ENCODE assay signal across 1 cellular context in the genomic region with DNA sequence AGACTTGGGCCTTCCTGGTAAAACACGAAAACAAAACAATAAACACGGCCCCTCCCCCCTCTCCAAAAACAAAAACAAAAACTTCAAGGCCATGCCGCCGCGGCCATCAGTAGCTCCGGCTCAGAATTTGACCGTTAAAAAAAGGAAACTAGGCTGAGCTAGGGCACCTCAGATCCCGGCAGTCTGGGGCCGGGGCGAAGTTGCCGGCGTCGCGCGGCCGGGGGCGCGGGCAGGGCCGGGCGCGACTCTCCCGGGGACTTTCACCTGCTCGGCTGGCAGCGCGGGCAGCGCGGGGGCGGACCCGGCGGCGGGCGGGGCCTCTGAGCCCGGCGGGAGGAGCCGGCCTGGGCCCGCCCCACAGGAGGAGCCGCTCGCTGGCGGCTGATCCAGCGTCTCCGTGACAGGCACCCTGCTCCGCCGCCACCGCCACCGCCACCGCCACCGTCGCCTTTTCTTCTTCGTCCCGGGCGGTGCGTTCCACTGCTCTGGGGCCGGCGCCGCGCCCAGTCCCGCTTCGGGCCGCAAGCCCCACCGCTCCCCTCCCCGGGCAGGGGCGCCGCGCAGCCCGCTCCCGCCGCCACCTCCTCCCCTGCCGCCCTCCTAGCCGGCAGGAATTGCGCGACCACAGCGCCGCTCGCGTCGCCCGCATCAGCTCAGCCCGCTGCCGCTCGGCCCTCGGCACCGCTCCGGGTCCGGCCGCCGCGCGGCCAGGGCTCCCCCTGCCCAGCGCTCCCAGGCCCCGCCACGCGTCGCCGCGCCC.
TF ChIP-seq lines count a peak whose summit lies in the region.

A gene (plus strand): TSS at position 358 of the 760 bp plus-strand sequence. CDS start 487 bp downstream, outside the sequence.

TF ChIP-seq in GM12878, 131 proteins besides CTCF, POLR2A, EP300 and RAD21 (continued from another document):
- TF ChIP-seq, protein P1, sequence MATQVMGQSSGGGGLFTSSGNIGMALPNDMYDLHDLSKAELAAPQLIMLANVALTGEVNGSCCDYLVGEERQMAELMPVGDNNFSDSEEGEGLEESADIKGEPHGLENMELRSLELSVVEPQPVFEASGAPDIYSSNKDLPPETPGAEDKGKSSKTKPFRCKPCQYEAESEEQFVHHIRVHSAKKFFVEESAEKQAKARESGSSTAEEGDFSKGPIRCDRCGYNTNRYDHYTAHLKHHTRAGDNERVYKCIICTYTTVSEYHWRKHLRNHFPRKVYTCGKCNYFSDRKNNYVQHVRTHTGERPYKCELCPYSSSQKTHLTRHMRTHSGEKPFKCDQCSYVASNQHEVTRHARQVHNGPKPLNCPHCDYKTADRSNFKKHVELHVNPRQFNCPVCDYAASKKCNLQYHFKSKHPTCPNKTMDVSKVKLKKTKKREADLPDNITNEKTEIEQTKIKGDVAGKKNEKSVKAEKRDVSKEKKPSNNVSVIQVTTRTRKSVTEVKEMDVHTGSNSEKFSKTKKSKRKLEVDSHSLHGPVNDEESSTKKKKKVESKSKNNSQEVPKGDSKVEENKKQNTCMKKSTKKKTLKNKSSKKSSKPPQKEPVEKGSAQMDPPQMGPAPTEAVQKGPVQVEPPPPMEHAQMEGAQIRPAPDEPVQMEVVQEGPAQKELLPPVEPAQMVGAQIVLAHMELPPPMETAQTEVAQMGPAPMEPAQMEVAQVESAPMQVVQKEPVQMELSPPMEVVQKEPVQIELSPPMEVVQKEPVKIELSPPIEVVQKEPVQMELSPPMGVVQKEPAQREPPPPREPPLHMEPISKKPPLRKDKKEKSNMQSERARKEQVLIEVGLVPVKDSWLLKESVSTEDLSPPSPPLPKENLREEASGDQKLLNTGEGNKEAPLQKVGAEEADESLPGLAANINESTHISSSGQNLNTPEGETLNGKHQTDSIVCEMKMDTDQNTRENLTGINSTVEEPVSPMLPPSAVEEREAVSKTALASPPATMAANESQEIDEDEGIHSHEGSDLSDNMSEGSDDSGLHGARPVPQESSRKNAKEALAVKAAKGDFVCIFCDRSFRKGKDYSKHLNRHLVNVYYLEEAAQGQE (IDR thresholded peaks at IDR 0.05; ENCODE audit: low read depth, low read length): no peak
- TF ChIP-seq BHLHE40 (IDR thresholded peaks at IDR 0.05; ENCODE audit: borderline replicate concordance in 1 of 2, low read depth in 2 of 2, low read length in 1 of 2): 0 out of 4 replicates have a peak, but pooled peaks of 1 of the 2 experiments have one; percentile 11
- no peak for TF ChIP-seq STAT1 (conservative IDR thresholded peaks at IDR 0.05)
